Comparison of ENCODE assay signal across 8 cellular contexts in genomic region chr6:160991411-160992322, GRCh38. TPM values are rescaled to one million over a fixed set of nuclear protein-coding genes. Genes with fewer than 3 reads are reported as not detected.
DNase-seq lines count a peak whose midpoint lies in the region; ATAC-seq and FAIRE-seq lines count a peak whose summit lies in the region.

A gene with protein sequence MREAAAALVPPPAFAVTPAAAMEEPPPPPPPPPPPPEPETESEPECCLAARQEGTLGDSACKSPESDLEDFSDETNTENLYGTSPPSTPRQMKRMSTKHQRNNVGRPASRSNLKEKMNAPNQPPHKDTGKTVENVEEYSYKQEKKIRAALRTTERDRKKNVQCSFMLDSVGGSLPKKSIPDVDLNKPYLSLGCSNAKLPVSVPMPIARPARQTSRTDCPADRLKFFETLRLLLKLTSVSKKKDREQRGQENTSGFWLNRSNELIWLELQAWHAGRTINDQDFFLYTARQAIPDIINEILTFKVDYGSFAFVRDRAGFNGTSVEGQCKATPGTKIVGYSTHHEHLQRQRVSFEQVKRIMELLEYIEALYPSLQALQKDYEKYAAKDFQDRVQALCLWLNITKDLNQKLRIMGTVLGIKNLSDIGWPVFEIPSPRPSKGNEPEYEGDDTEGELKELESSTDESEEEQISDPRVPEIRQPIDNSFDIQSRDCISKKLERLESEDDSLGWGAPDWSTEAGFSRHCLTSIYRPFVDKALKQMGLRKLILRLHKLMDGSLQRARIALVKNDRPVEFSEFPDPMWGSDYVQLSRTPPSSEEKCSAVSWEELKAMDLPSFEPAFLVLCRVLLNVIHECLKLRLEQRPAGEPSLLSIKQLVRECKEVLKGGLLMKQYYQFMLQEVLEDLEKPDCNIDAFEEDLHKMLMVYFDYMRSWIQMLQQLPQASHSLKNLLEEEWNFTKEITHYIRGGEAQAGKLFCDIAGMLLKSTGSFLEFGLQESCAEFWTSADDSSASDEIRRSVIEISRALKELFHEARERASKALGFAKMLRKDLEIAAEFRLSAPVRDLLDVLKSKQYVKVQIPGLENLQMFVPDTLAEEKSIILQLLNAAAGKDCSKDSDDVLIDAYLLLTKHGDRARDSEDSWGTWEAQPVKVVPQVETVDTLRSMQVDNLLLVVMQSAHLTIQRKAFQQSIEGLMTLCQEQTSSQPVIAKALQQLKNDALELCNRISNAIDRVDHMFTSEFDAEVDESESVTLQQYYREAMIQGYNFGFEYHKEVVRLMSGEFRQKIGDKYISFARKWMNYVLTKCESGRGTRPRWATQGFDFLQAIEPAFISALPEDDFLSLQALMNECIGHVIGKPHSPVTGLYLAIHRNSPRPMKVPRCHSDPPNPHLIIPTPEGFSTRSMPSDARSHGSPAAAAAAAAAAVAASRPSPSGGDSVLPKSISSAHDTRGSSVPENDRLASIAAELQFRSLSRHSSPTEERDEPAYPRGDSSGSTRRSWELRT (N-terminal part only) (plus strand): TSS chr6:160991769. CDS start chr6:160991932, 163 bp downstream.

- no peak for FAIRE-seq in RCC 7860 (lab: Jason Lieb, UNC)

- H3K9me3 Mint-ChIP-seq in naive thymus-derived CD8-positive, alpha-beta T cell, result peaks cover 0 to 7% (median 0%) of the 10 kb centered on the region in 9 donors

- peak within 1 kb of the TSS; percentile 88 to 98 (median 96) for H3K4me3 Mint-ChIP-seq in naive thymus-derived CD8-positive, alpha-beta T cell

- DNase-seq in DMS114 treated with DMSO at 0.1 percent for 48 hours (lab: John Stamatoyannopoulos, UW; ENCODE audit: unreplicated experiment) (peak; percentile 6), HUDEP-2 (lab: John Stamatoyannopoulos, UW; ENCODE audit: unreplicated experiment in 76 of 76) (peak in 72 of 76 experiments; percentile 36 to 91 (median 76)), RCC 7860 (ENCODE audit: low spot score) (peak; percentile 37), activated T-helper 1 cell treated with Interleukin-2 at 50 U/mL for 16 hours (ENCODE audit: low read depth) (peak; percentile 73), fibroblast of gingiva (ENCODE audit: low read depth) (peak; percentile 86)
- DNase-seq in naive thymus-derived CD8-positive, alpha-beta T cell, result peak; percentile 60 to 87 (median 77)
- DNase-seq in stimulated activated naive CD4-positive, alpha-beta T cell (lab: John Stamatoyannopoulos, UW), result peak; percentile 66 to 87 (median 78)

- peaks cover 17 to 45% (median 35%) of the 10 kb centered on the region in 4 donors for H3K4me1 Mint-ChIP-seq in naive thymus-derived CD8-positive, alpha-beta T cell

- peaks cover 0 to 9% (median 2%) of the 10 kb centered on the region in 5 donors for H3K27me3 Mint-ChIP-seq in naive thymus-derived CD8-positive, alpha-beta T cell

- POLR2A ChIA-PET in naive thymus-derived CD8-positive, alpha-beta T cell (lab: Charles Lee), result interaction anchor here (1.0 to 1.1 kb wide), 2 partner anchors 56 to 94 kb away, joined by 3 read pairs; no protein-coding TSS in a partner anchor

- H3K36me3 Mint-ChIP-seq in naive thymus-derived CD8-positive, alpha-beta T cell, result peaks cover 0 to 9% (median 0%) of the 10 kb centered on the region in 3 donors

- ATAC-seq in GM21381 (IDR thresholded peaks at IDR 0.05; ENCODE audit: unreplicated experiment), result peak; percentile 69
- peak; percentile 66 to 77 for ATAC-seq in naive thymus-derived CD8-positive, alpha-beta T cell

- peak within 1 kb of the TSS; percentile 91 to 98 (median 96) for H3K27ac Mint-ChIP-seq in naive thymus-derived CD8-positive, alpha-beta T cell

RNA-seq across cellular contexts. Expression of the gene that starts here (rescaled TPM):
- 10 to 100 TPM; 58.9 to 63.8 TPM for total RNA-seq in naive thymus-derived CD8-positive, alpha-beta T cell
- polyA plus RNA-seq in naive thymus-derived CD8-positive, alpha-beta T cell, result 10 to 100 TPM in 1 of 3 donors, 1 to 10 TPM in 2; 4.2 to 13.5 (median 6.7) TPM

Comparison
In these comparisons a context has a peak if more than half of its experiments do, and no peak if none do; other contexts are left out.
1. Peak in every context shown above with its lines: DNase-seq and ATAC-seq.
2. DNase-seq: peak in every context shown above with its lines; median percentile 86 in fibroblast of gingiva; 78 in stimulated activated naive CD4-positive, alpha-beta T cell; 77 in naive thymus-derived CD8-positive, alpha-beta T cell; 76 in HUDEP-2; 73 in activated T-helper 1 cell treated with Interleukin-2 at 50 U/mL for 16 hours; 37 in RCC 7860; 6 in DMS114 treated with DMSO at 0.1 percent for 48 hours.